15 cellular contexts compared by ENCODE assay signal in genomic region chr10:14692344-14693199, GRCh38.
"Had no signal": no experiment of that assay in that cellular context is flagged by ENCODE, and none has a peak within 500 bp of the region (broad histone marks: within the 10 kb centered on the region; RNA-seq: fewer than 3 reads in every experiment).

No MANE protein-coding gene starts in this region.

- H3K27me3 Mint-ChIP-seq: activated naive CD8-positive, alpha-beta T cell treated with anti-CD3 and anti-CD28 coated beads for 36 hours; memory B cell; naive B cell; progenitor cell of endocrine pancreas had no signal

- H3K4me3 Mint-ChIP-seq: activated naive CD8-positive, alpha-beta T cell treated with anti-CD3 and anti-CD28 coated beads for 36 hours; effector memory CD8-positive, alpha-beta T cell; memory B cell; neural crest cell; T-helper 1 cell treated with Interleukin-12 subunit alpha and Interleukin-12 subunit beta and Interleukin-4 antibody, amounts not matched to agents 30 μg/mL and 1 μg/mL, for 36 hours had no signal

- DNase-seq: activated CD4-positive, alpha-beta T cell treated with anti-CD3 and anti-CD28 coated beads for 1 hour; activated effector memory CD4-positive, alpha-beta T cell treated with anti-CD3 and anti-CD28 coated beads, Interleukin-2, amount 50 U/mL, for 16 hours; activated naive CD8-positive, alpha-beta T cell treated with anti-CD3 and anti-CD28 coated beads for 36 hours; activated T-cell treated with anti-CD3 and anti-CD28 coated beads, Interleukin-2, amount 50 U/mL, for 48 hours; amniotic stem cell; dermis blood vessel endothelial cell; effector memory CD8-positive, alpha-beta T cell; naive B cell; stimulated activated CD4-positive, alpha-beta T cell treated with anti-CD3 and anti-CD28 coated beads, Interleukin-2, amount 100 ng/mL, for 48 hours; stomach; upper lobe of left lung had no signal

- H3K36me3 ChIP-seq: stomach, upper lobe of left lung had no signal

- H3K4me1 ChIP-seq: upper lobe of left lung had no signal

- H3K9me3 Mint-ChIP-seq: activated naive CD8-positive, alpha-beta T cell treated with anti-CD3 and anti-CD28 coated beads for 36 hours; effector memory CD8-positive, alpha-beta T cell; memory B cell; naive B cell; T-helper 1 cell treated with Interleukin-12 subunit alpha and Interleukin-12 subunit beta and Interleukin-4 antibody, amounts not matched to agents 30 μg/mL and 1 μg/mL, for 36 hours had no signal

- H3K27me3 ChIP-seq: stomach, upper lobe of left lung had no signal

- H3K4me3 ChIP-seq: stomach, upper lobe of left lung had no signal

- H3K27ac ChIP-seq: stomach, upper lobe of left lung had no signal

- H3K27ac Mint-ChIP-seq: activated naive CD8-positive, alpha-beta T cell treated with anti-CD3 and anti-CD28 coated beads for 36 hours; effector memory CD8-positive, alpha-beta T cell; memory B cell; naive B cell; progenitor cell of endocrine pancreas; T-helper 1 cell treated with Interleukin-12 subunit alpha and Interleukin-12 subunit beta and Interleukin-4 antibody, amounts not matched to agents 30 μg/mL and 1 μg/mL, for 36 hours had no signal

- H3K9me3 ChIP-seq: stomach, upper lobe of left lung had no signal

- H3K36me3 Mint-ChIP-seq: activated naive CD8-positive, alpha-beta T cell treated with anti-CD3 and anti-CD28 coated beads for 36 hours; memory B cell; naive B cell had no signal

- ATAC-seq: effector memory CD8-positive, alpha-beta T cell had no signal
